38 cellular contexts compared by ENCODE assay signal in the genomic region with DNA sequence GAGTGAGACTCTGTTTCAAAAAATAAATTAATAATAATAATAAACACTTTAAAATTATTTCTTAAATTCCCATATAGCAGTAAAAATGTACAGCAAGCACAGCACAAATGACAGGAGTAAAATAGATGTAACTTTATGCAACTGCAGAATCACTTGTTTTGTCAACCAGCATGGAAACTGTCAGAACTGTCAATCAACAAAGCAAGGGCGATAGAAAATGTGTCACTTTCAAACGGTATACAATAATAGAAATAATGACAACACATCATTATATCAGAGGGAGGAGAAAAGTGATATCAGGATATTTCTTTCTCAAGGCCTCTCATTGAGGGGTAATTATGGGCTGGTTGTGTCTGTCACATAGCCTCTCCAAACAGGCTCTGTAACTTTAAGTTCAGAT.
"Had no signal": no experiment of that assay in that cellular context is flagged by ENCODE, and none has a peak within 500 bp of the region (broad histone marks: within the 10 kb centered on the region; RNA-seq: fewer than 3 reads in every experiment).

No MANE protein-coding gene starts in this region.

- DNase-seq: activated effector memory CD4-positive, alpha-beta T cell treated with anti-CD3 and anti-CD28 coated beads, Interleukin-2, amount 50 U/mL, for 16 hours; activated effector memory CD4-positive, alpha-beta T cell treated with Interleukin-2 at 50 U/mL for 16 hours; activated gamma-delta T cell; activated gamma-delta T cell treated with Interleukin-2 at 50 U/mL for 16 hours; activated naive CD4-positive, alpha-beta T cell; activated naive CD4-positive, alpha-beta T cell treated with anti-CD3 and anti-CD28 coated beads for 36 hours; activated naive CD4-positive, alpha-beta T cell treated with anti-CD3 and anti-CD28 coated beads, Interleukin-2, amount 10 ng/mL, durations not matched to agents 7 days and 5 days; activated naive CD4-positive, alpha-beta T cell treated with anti-CD3 and anti-CD28 coated beads, Interleukin-2, amount 50 U/mL, for 16 hours; activated naive CD4-positive, alpha-beta T cell treated with Interleukin-2 at 50 U/mL for 16 hours; activated naive CD8-positive, alpha-beta T cell treated with anti-CD3 and anti-CD28 coated beads for 36 hours; activated naive CD8-positive, alpha-beta T cell treated with anti-CD3 and anti-CD28 coated beads, Interleukin-2, amount 10 ng/mL, durations not matched to agents 7 days and 5 days; activated naive CD8-positive, alpha-beta T cell treated with anti-CD3 and anti-CD28 coated beads, Interleukin-2, amount 50 U/mL, for 24 hours; activated T-cell treated with anti-CD3 and anti-CD28 coated beads, Interleukin-2, amount 50 U/mL, for 1 hour; activated T-cell treated with anti-CD3 and anti-CD28 coated beads, Interleukin-2, amount 50 U/mL, for 24 hours; activated T-cell treated with anti-CD3 and anti-CD28 coated beads, Interleukin-2, amount 50 U/mL, for 4 hours; activated T-cell treated with anti-CD3 and anti-CD28 coated beads, Interleukin-2, amount 50 U/mL, for 48 hours; activated T-cell treated with anti-CD3 and anti-CD28 coated beads, Interleukin-2, amount 50 U/mL, for 72 hours; adrenal gland; amniotic stem cell; amygdala; anterior cingulate cortex; aorta; body of pancreas; brain microvascular endothelial cell; caudate nucleus; central memory CD4-positive, alpha-beta T cell; cerebellar nuclear complex had no signal

- H3K9me3 ChIP-seq: adrenal gland, ascending aorta, body of pancreas, breast epithelium had no signal

- H3K4me3 Mint-ChIP-seq: activated naive CD4-positive, alpha-beta T cell treated with anti-CD3 and anti-CD28 coated beads for 36 hours; activated naive CD4-positive, alpha-beta T cell treated with anti-CD3 and anti-CD28 coated beads, Interleukin-2, amount 10 ng/mL, durations not matched to agents 7 days and 5 days; activated naive CD4-positive, alpha-beta T cell treated with anti-CD3 and anti-CD28 coated beads, Interleukin-2, amount 50 U/mL, for 24 hours; activated naive CD8-positive, alpha-beta T cell; activated naive CD8-positive, alpha-beta T cell treated with anti-CD3 and anti-CD28 coated beads for 36 hours; activated naive CD8-positive, alpha-beta T cell treated with anti-CD3 and anti-CD28 coated beads, Interleukin-2, amount 10 ng/mL, durations not matched to agents 7 days and 5 days; activated naive CD8-positive, alpha-beta T cell treated with anti-CD3 and anti-CD28 coated beads, Interleukin-2, amount 50 U/mL, for 24 hours; activated T-cell treated with anti-CD3 and anti-CD28 coated beads, Interleukin-2, amount 50 U/mL, for 24 hours; activated T-cell treated with anti-CD3 and anti-CD28 coated beads, Interleukin-2, amount 50 U/mL, for 4 hours; activated T-cell treated with anti-CD3 and anti-CD28 coated beads, Interleukin-2, amount 50 U/mL, for 72 hours; activated T-helper 1 cell treated with anti-CD3 and anti-CD28 coated beads, Interleukin-12 subunit alpha, Interleukin-12 subunit beta, Interleukin-2, Interleukin-4 antibody, amounts not matched to agents 30 ng/mL and 10 ng/mL and 1 ng/mL, durations not matched to agents 14 hours and 24 hours and 36 hours; activated T-helper 17 cell treated with anti-CD3 and anti-CD28 coated beads, Interleukin-2, amount 50 U/mL, for 72 hours; brain; central memory CD8-positive, alpha-beta T cell had no signal

- H3K27ac ChIP-seq: adrenal gland, ascending aorta, body of pancreas, brain microvascular endothelial cell, breast epithelium, cardiac muscle cell had no signal

- H3K27me3 Mint-ChIP-seq: activated naive CD4-positive, alpha-beta T cell treated with anti-CD3 and anti-CD28 coated beads, Interleukin-2, amount 10 ng/mL, durations not matched to agents 7 days and 5 days; activated naive CD4-positive, alpha-beta T cell treated with anti-CD3 and anti-CD28 coated beads, Interleukin-2, amount 50 U/mL, for 24 hours; activated naive CD8-positive, alpha-beta T cell treated with anti-CD3 and anti-CD28 coated beads for 36 hours; activated naive CD8-positive, alpha-beta T cell treated with anti-CD3 and anti-CD28 coated beads, Interleukin-2, amount 10 ng/mL, durations not matched to agents 7 days and 5 days; activated T-cell treated with anti-CD3 and anti-CD28 coated beads, Interleukin-2, amount 50 U/mL, for 24 hours; activated T-helper 17 cell treated with anti-CD3 and anti-CD28 coated beads, Interleukin-2, amount 50 U/mL, for 72 hours; brain; central memory CD8-positive, alpha-beta T cell had no signal

- H3K36me3 ChIP-seq: adrenal gland, ascending aorta, brain microvascular endothelial cell, breast epithelium, cardiac muscle cell had no signal

- H3K36me3 Mint-ChIP-seq: activated naive CD4-positive, alpha-beta T cell treated with anti-CD3 and anti-CD28 coated beads, Interleukin-2, amount 50 U/mL, for 24 hours had no signal

- H3K27ac Mint-ChIP-seq: activated naive CD4-positive, alpha-beta T cell treated with anti-CD3 and anti-CD28 coated beads for 36 hours; activated naive CD4-positive, alpha-beta T cell treated with anti-CD3 and anti-CD28 coated beads, Interleukin-2, amount 10 ng/mL, durations not matched to agents 7 days and 5 days; activated naive CD4-positive, alpha-beta T cell treated with anti-CD3 and anti-CD28 coated beads, Interleukin-2, amount 50 U/mL, for 24 hours; activated naive CD4-positive, alpha-beta T cell treated with anti-CD3 and anti-CD28 coated beads, Interleukin-2, amount 50 U/mL, for 72 hours; activated naive CD8-positive, alpha-beta T cell; activated naive CD8-positive, alpha-beta T cell treated with anti-CD3 and anti-CD28 coated beads for 36 hours; activated naive CD8-positive, alpha-beta T cell treated with anti-CD3 and anti-CD28 coated beads, Interleukin-2, amount 10 ng/mL, durations not matched to agents 7 days and 5 days; activated naive CD8-positive, alpha-beta T cell treated with anti-CD3 and anti-CD28 coated beads, Interleukin-2, amount 50 U/mL, for 24 hours; activated T-cell treated with anti-CD3 and anti-CD28 coated beads, Interleukin-2, amount 50 U/mL, for 24 hours; activated T-cell treated with anti-CD3 and anti-CD28 coated beads, Interleukin-2, amount 50 U/mL, for 72 hours; activated T-helper 1 cell treated with anti-CD3 and anti-CD28 coated beads, Interleukin-12 subunit alpha, Interleukin-12 subunit beta, Interleukin-2, Interleukin-4 antibody, amounts not matched to agents 30 ng/mL and 10 ng/mL and 1 ng/mL, durations not matched to agents 14 hours and 24 hours and 36 hours; activated T-helper 17 cell treated with anti-CD3 and anti-CD28 coated beads, Interleukin-2, amount 50 U/mL, for 72 hours; activated T-helper 2 cell treated with anti-CD3 and anti-CD28 coated beads, Interferon-gamma antibody, Interleukin-2, Interleukin-4, amounts not matched to agents 10 μg/mL and 5 μg/mL and 100 μg/mL, durations not matched to agents 14 hours and 24 hours and 36 hours; brain had no signal

- H3K9me3 Mint-ChIP-seq: activated naive CD4-positive, alpha-beta T cell treated with anti-CD3 and anti-CD28 coated beads for 36 hours; activated naive CD4-positive, alpha-beta T cell treated with anti-CD3 and anti-CD28 coated beads, Interleukin-2, amount 50 U/mL, for 24 hours; activated T-cell treated with anti-CD3 and anti-CD28 coated beads, Interleukin-2, amount 50 U/mL, for 24 hours; activated T-cell treated with anti-CD3 and anti-CD28 coated beads, Interleukin-2, amount 50 U/mL, for 4 hours; central memory CD8-positive, alpha-beta T cell had no signal

- H3K4me1 ChIP-seq: breast epithelium had no signal

- H3K27me3 ChIP-seq: adrenal gland, ascending aorta, body of pancreas, brain microvascular endothelial cell, breast epithelium, cardiac muscle cell had no signal

- H3K4me3 ChIP-seq: adrenal gland, ascending aorta, body of pancreas, breast epithelium, cardiac muscle cell had no signal
